10 cellular contexts compared by ENCODE assay signal in genomic region chr12:106583578-106584103, GRCh38. TPM values are rescaled to one million over a fixed set of nuclear protein-coding genes. Genes with fewer than 3 reads are reported as not detected.
DNase-seq lines count a peak whose midpoint lies in the region; ATAC-seq and TF ChIP-seq lines count a peak whose summit lies in the region.
"Had no signal": no experiment of that assay in that cellular context is flagged by ENCODE, and none has a peak within 500 bp of the region (broad histone marks: within the 10 kb centered on the region; RNA-seq: fewer than 3 reads in every experiment).

No MANE protein-coding gene starts in this region.

- no peak for TF ChIP-seq POLR2A in gastrocnemius medialis (IDR thresholded peaks at IDR 0.05)

- H3K27ac ChIP-seq in gastrocnemius medialis (no peak overlapping the region), RWPE1 (no peak overlapping the region)
- H3K27ac ChIP-seq: 22Rv1 had no signal

- H3K4me3 ChIP-seq in gastrocnemius medialis, result peak overlapping the region; percentile 42 to 55 (median 46)

- TF ChIP-seq CTCF in gastrocnemius medialis (IDR thresholded peaks at IDR 0.05 in 4 of 5, conservative IDR thresholded peaks at IDR 0.05 in 1 of 5), result no peak
- no peak for TF ChIP-seq CTCF in RWPE1 (conservative IDR thresholded peaks at IDR 0.05; ENCODE audit: low read depth)

- peak; percentile 10; the same call in 2 of the 3 replicates for ATAC-seq in SK-N-SH treated with all-trans-retinoic acid at 6 μM for 48 hours
- ATAC-seq in gastrocnemius medialis, result no peak
- no peak for ATAC-seq in GM21526 (IDR thresholded peaks at IDR 0.05; ENCODE audit: low FRiP score, unreplicated experiment)

- DNase-seq in DMS 273 (lab: John Stamatoyannopoulos, UW; ENCODE audit: unreplicated experiment), result peak; percentile 38
- no peak for DNase-seq in DMS 273 treated with DMSO at 0.1 percent for 48 hours (lab: John Stamatoyannopoulos, UW)
- peak; percentile 8 for DNase-seq in fibroblast of peridontal ligament (ENCODE audit: extremely low read depth)
- no peak for DNase-seq in gastrocnemius medialis
- no peak for DNase-seq in activated gamma-delta T cell treated with Interleukin-2 at 50 U/mL for 16 hours
- DNase-seq in RWPE1 (ENCODE audit: low spot score), result no peak
- DNase-seq: small intestine had no signal

- no peaks in the 10 kb centered on the region for H3K9me3 ChIP-seq in gastrocnemius medialis

- H3K27me3 ChIP-seq in gastrocnemius medialis, result peaks cover 82 to 94% (median 93%) of the 10 kb centered on the region in 3 donors

- H3K4me1 ChIP-seq in gastrocnemius medialis, result peaks cover 7 to 44% of the 10 kb centered on the region in 2 donors

- in situ Hi-C loops in gastrocnemius medialis (cut with MboI; ENCODE audit: low sequenced_read_pairs in 4 of 4), result no loop called here

- no peaks in the 10 kb centered on the region for H3K36me3 ChIP-seq in gastrocnemius medialis

- intact Hi-C loops in gastrocnemius medialis (cut with DNase I; ENCODE audit: low total_unique reads), result no loop called here

- POLR2A ChIA-PET in RWPE1 (lab: Yijun Ruan, JAX; ENCODE audit: low non-redundant PET), result no interaction called here

- CTCF ChIA-PET in RWPE1 (lab: Yijun Ruan, JAX), result interaction anchor here (0.6 kb wide), 1 partner anchor 59 kb away, joined by 3 read pairs; no protein-coding TSS in a partner anchor

TF ChIP-seq in SK-N-SH treated with all-trans-retinoic acid at 6 μM for 48 hours, 23 proteins besides CTCF, POLR2A, EP300 and RAD21:
- TF ChIP-seq TSHZ2 (CRISPR knock-in tag; IDR thresholded peaks at IDR 0.05) (no peak), ZNF70 (CRISPR knock-in tag; IDR thresholded peaks at IDR 0.05) (no peak), PATZ1 (CRISPR knock-in tag; IDR thresholded peaks at IDR 0.05; ENCODE audit: borderline replicate concordance) (no peak), TOX (CRISPR knock-in tag; IDR thresholded peaks at IDR 0.05; ENCODE audit: borderline replicate concordance) (no peak), ISL1 (CRISPR knock-in tag; IDR thresholded peaks at IDR 0.05) (no peak), RARB (CRISPR knock-in tag; IDR thresholded peaks at IDR 0.05) (no peak)

RNA-seq across cellular contexts. Expression of gene RFX4, which starts 0.8 kb away (rescaled TPM):
- total RNA-seq in gastrocnemius medialis, result not detected

Comparison
In these comparisons a context has a peak if more than half of its experiments do, and no peak if none do; other contexts are left out.
1. DNase-seq: peak in DMS 273 (single experiment) and fibroblast of peridontal ligament (single experiment); none in DMS 273 treated with DMSO at 0.1 percent for 48 hours (single experiment), gastrocnemius medialis (0 of 2), activated gamma-delta T cell treated with Interleukin-2 at 50 U/mL for 16 hours (single experiment) and RWPE1 (single experiment).